Comparison of ENCODE assay signal across 13 cellular contexts in genomic region chr12:64627781-64628180, GRCh38. TPM values are rescaled to one million over a fixed set of nuclear protein-coding genes. Genes with fewer than 3 reads are reported as not detected.
DNase-seq lines count a peak whose midpoint lies in the region; ATAC-seq and TF ChIP-seq lines count a peak whose summit lies in the region.
"Had no signal": no experiment of that assay in that cellular context is flagged by ENCODE, and none has a peak within 500 bp of the region (broad histone marks: within the 10 kb centered on the region; RNA-seq: fewer than 3 reads in every experiment).

No MANE protein-coding gene starts in this region.

- no peaks in the 10 kb centered on the region for H3K9me3 Mint-ChIP-seq in CD4-positive, alpha-beta T cell

- TF ChIP-seq CTCF in CD4-positive, alpha-beta T cell (IDR thresholded peaks at IDR 0.05): no peak
- TF ChIP-seq CTCF in psoas muscle (IDR thresholded peaks at IDR 0.05): no peak
- TF ChIP-seq CTCF in A673 (conservative IDR thresholded peaks at IDR 0.05; ENCODE audit: low read depth, low read length): no peak
- no peak for TF ChIP-seq CTCF in tibial nerve (IDR thresholded peaks at IDR 0.05)

- no peak overlapping the region for H3K27ac ChIP-seq in CD4-positive, alpha-beta T cell (ENCODE audit: low read depth, low read length)
- peak overlapping the region; percentile 23 for H3K27ac ChIP-seq in psoas muscle
- no peak overlapping the region for H3K27ac ChIP-seq in A673 (ENCODE audit: low read depth, low read length, poor library complexity, severe bottlenecking)
- peak overlapping the region in 2 of 4 donors; percentile 26 to 52 for H3K27ac ChIP-seq in tibial nerve
- H3K27ac ChIP-seq: thyroid gland had no signal

- CTCF ChIA-PET in CD4-positive, alpha-beta T cell (lab: Charles Lee): interaction anchor here (1.2 to 2.9 kb wide), 2 partner anchors 15 to 78 kb away, joined by 3 to 7 read pairs; no protein-coding TSS in a partner anchor
- CTCF ChIA-PET in A673 (lab: Charles Lee): no interaction called here

- peaks cover 58% of the 10 kb centered on the region for H3K36me3 Mint-ChIP-seq in CD4-positive, alpha-beta T cell (ENCODE audit: low read depth)

- peak overlapping the region; percentile 71 for H3K27ac Mint-ChIP-seq in CD4-positive, alpha-beta T cell

- TF ChIP-seq EP300 in tibial nerve (IDR thresholded peaks at IDR 0.05): no peak

- H3K27me3 Mint-ChIP-seq in CD4-positive, alpha-beta T cell: no peaks in the 10 kb centered on the region

- no peak for TF ChIP-seq POLR2A in tibial nerve (IDR thresholded peaks at IDR 0.05)

- no TSS peak for BruUV-seq in A673 (replicated peaks; lab: Mats Ljungman, UMichigan)

- peaks cover 80% of the 10 kb centered on the region for H3K4me1 Mint-ChIP-seq in CD4-positive, alpha-beta T cell (ENCODE audit: low read depth)

- no peaks in the 10 kb centered on the region for H3K36me3 ChIP-seq in psoas muscle (ENCODE audit: insufficient read depth in 1 of 2, low read depth in 1 of 2)
- no peaks in the 10 kb centered on the region for H3K36me3 ChIP-seq in A673 (ENCODE audit: insufficient read depth, low read length, poor library complexity, severe bottlenecking)
- no peaks in the 10 kb centered on the region for H3K36me3 ChIP-seq in tibial nerve
- H3K36me3 ChIP-seq: thyroid gland had no signal

- H3K4me1 ChIP-seq in psoas muscle (peaks cover 34% of the 10 kb centered on the region), A673 (ENCODE audit: insufficient read depth, low read length, poor library complexity, severe bottlenecking) (peaks cover 34% of the 10 kb centered on the region), tibial nerve (peaks cover 0 to 29% (median 11%) of the 10 kb centered on the region in 4 donors)

- intact Hi-C loops in CD4-positive, alpha-beta T cell (cut with DNase I, micrococcal nuclease): no loop called here
- intact Hi-C loops in psoas muscle (cut with DNase I): loop anchor here in 1 of 2 donors (5.0 kb wide), 1 partner anchor 35 kb away; no protein-coding TSS in a partner anchor
- intact Hi-C loops in A673 (cut with micrococcal nuclease; ENCODE audit: unreplicated experiment): loop anchor here (5.0 kb wide), 1 partner anchor 45 kb away; no protein-coding TSS in a partner anchor

- no peak overlapping the region for H3K4me3 ChIP-seq in psoas muscle
- H3K4me3 ChIP-seq in A673 (ENCODE audit: low read depth, low read length, poor library complexity, severe bottlenecking): no peak overlapping the region
- no peak overlapping the region for H3K4me3 ChIP-seq in tibial nerve
- H3K4me3 ChIP-seq: thyroid gland had no signal

- H3K9me3 ChIP-seq in CD4-positive, alpha-beta T cell (ENCODE audit: control insufficient read depth, low read length): no peaks in the 10 kb centered on the region
- H3K9me3 ChIP-seq in psoas muscle (no peaks in the 10 kb centered on the region), A673 (ENCODE audit: low read depth, low read length, poor library complexity, severe bottlenecking) (no peaks in the 10 kb centered on the region), tibial nerve (no peaks in the 10 kb centered on the region)
- H3K9me3 ChIP-seq: thyroid gland had no signal

- ATAC-seq in CD4-positive, alpha-beta T cell (ENCODE audit: poor library complexity): no peak
- ATAC-seq in psoas muscle: peak in 1 of 4 donors; percentile 42
- ATAC-seq in HG03378 (IDR thresholded peaks at IDR 0.05; ENCODE audit: unreplicated experiment): no peak
- ATAC-seq: PC-3 had no signal

- peak overlapping the region; percentile 72 for H3K4me3 Mint-ChIP-seq in CD4-positive, alpha-beta T cell

- no peak for DNase-seq in CD4-positive, alpha-beta T cell
- DNase-seq in RPMI7951 (ENCODE audit: low read depth) (peak; percentile 19), fibroblast of gingiva (ENCODE audit: low read depth) (peak; percentile 71), psoas muscle (no peak), GM19238 (ENCODE audit: insufficient read length, low spot score) (no peak), A673 (ENCODE audit: low spot score) (no peak), tibial nerve (ENCODE audit: low spot score in 2 of 2) (no peak)
- DNase-seq: activated CD8-positive, alpha-beta memory T cell treated with anti-CD3 and anti-CD28 coated beads for 24 hours; GDM1; NCI-H1417 treated with DMSO at 0.1 percent for 48 hours; PC-3; thyroid gland had no signal

- no peaks in the 10 kb centered on the region for H3K27me3 ChIP-seq in CD4-positive, alpha-beta T cell (ENCODE audit: control insufficient read depth, insufficient read depth, low read length)
- H3K27me3 ChIP-seq in psoas muscle (ENCODE audit: insufficient read depth in 3 of 3, low read length in 2 of 3) (no peaks in the 10 kb centered on the region), A673 (replicated peaks; ENCODE audit: insufficient read depth, low read depth, low read length, poor library complexity) (no peaks in the 10 kb centered on the region), tibial nerve (no peaks in the 10 kb centered on the region)
- H3K27me3 ChIP-seq: thyroid gland had no signal

- POLR2A ChIA-PET in CD4-positive, alpha-beta T cell (lab: Charles Lee): interaction anchor here (1.0 to 1.5 kb wide), 6 partner anchors 13 to 56 kb away, joined by 3 to 14 read pairs (median 5); partner anchors contain the start of gene RASSF3
- POLR2A ChIA-PET in A673 (lab: Charles Lee; ENCODE audit: low non-redundant PET): no interaction called here

RNA-seq across cellular contexts. Expression of gene RASSF3, which starts 17.5 kb away (rescaled TPM):
- total RNA-seq in CD4-positive, alpha-beta T cell: 100 to 1,000 TPM; 118 to 127 TPM
- total RNA-seq in RPMI7951 (2014; rRNA removed; shearing (Covaris generic)): 12.4 and 15.2 TPM in 2 replicates
- 10 to 100 TPM in 3 of 4 donors, 1 to 10 TPM in 1; 7.0 to 30.6 (median 19.0) TPM for total RNA-seq in psoas muscle
- 10 to 100 TPM in 1 of 3 donors, 1 to 10 TPM in 2; 4.9 to 18.5 (median 9.8) TPM for polyA plus RNA-seq in psoas muscle
- 37.7 and 38.2 TPM in 2 replicates for total RNA-seq in A673 (2021)
- total RNA-seq in tibial nerve: 10 to 100 TPM; 14.7 to 18.3 (median 16.7) TPM

Comparison
In these comparisons a context has a peak if more than half of its experiments do, and no peak if none do; other contexts are left out.
1. DNase-seq: peak in RPMI7951 (single experiment) and fibroblast of gingiva (single experiment); none in CD4-positive, alpha-beta T cell (0 of 10), psoas muscle (0 of 2), GM19238 (single experiment), A673 (single experiment) and tibial nerve (0 of 2).